Comparison of ENCODE assay signal across 5 cellular contexts in the genomic region with DNA sequence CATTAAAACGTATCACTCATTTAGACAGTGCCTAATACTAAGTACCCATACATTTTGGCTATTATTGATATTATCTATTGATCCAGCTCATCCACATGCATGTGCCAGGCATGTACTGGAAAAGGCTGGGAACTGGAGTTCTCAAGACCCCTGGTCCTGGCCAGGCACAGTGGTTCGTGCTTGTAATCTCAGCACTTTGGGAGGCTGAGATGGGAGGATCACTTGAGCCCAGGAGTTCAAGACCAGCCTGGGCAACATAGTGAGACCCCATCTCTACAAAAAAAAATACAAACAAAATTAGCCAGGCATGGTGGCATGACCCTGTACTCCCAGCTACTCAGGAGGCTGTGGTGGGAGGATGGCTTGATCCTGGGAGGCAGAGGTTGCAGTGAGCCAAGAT. TPM values are rescaled to one million over a fixed set of nuclear protein-coding genes. Genes with fewer than 3 reads are reported as not detected.
DNase-seq lines count a peak whose midpoint lies in the region; ATAC-seq, FAIRE-seq and TF ChIP-seq lines count a peak whose summit lies in the region.
"Not testable (repeated sequence)": the region's sequence is repeated elsewhere in the genome, so short reads cannot be mapped to it uniquely, and the experiment has no call there.

No MANE protein-coding gene starts in this region.

- 8% methylated on average over 2 of the region's 2 CpGs for WGBS in K562 (ENCODE audit: insufficient coverage, low coverage, missing lambda C conversion rate)

- in situ Hi-C loops in K562 (cut with MboI): not testable (repeated sequence)

- intact Hi-C loops in K562 (cut with micrococcal nuclease); natural killer cell (cut with micrococcal nuclease): not testable (repeated sequence)

- peaks cover 73% of the 10 kb centered on the region for H3K4me1 ChIP-seq in BLaER1
- not testable (repeated sequence) for H3K4me1 ChIP-seq in K562 (replicated peaks in 1 of 2; ENCODE audit: control insufficient read depth in 2 of 2, insufficient read depth in 2 of 2, low read length in 2 of 2)

- CTCF ChIA-PET in K562 (lab: Yijun Ruan, JAX; ENCODE audit: low intra/inter-chr PET ratio): not testable (repeated sequence)

- FAIRE-seq in K562 (lab: Jason Lieb, UNC): not testable (repeated sequence)

- not testable (repeated sequence) for H3K9me1 ChIP-seq in K562 (ENCODE audit: control insufficient read depth, insufficient read depth, low read length)

- not testable (repeated sequence) for H2AFZ ChIP-seq in K562 (ENCODE audit: low read depth, low read length)

- not testable (repeated sequence) for H3K4me3 ChIP-seq in BLaER1; H7 (ENCODE audit: insufficient read depth, low read depth, low read length); K562
- H3K4me3 ChIP-seq in NB4 (ENCODE audit: low read depth, low read length): peak overlapping the region; percentile 72

- H3K4me3 Mint-ChIP-seq in natural killer cell: peak overlapping the region; percentile 21

- TF ChIP-seq POLR2A in NB4 (IDR thresholded peaks at IDR 0.05; ENCODE audit: extremely low read depth, insufficient read length); K562 (conservative IDR thresholded peaks at IDR 0.05): not testable (repeated sequence)

- H3K27me3 ChIP-seq in BLaER1; H7 (ENCODE audit: control insufficient read depth, insufficient read depth, low read length); K562 (ENCODE audit: control insufficient read depth in 2 of 2, insufficient read depth in 2 of 2, low read length in 2 of 2): not testable (repeated sequence)

- not testable (repeated sequence) for BruUV-seq in K562 (replicated peaks; lab: Mats Ljungman, UMichigan)

- TF ChIP-seq CTCF in NB4 (IDR thresholded peaks at IDR 0.05; ENCODE audit: low read depth, low read length); K562 (IDR thresholded peaks at IDR 0.05 in 2 of 3, conservative IDR thresholded peaks at IDR 0.05 in 1 of 3; ENCODE audit: insufficient read depth in 2 of 3, low read depth in 1 of 3, low read length in 3 of 3); natural killer cell (IDR thresholded peaks at IDR 0.05): not testable (repeated sequence)

- not testable (repeated sequence) for H3K27ac Mint-ChIP-seq in natural killer cell

- peak; percentile 13 for DNase-seq in H7
- DNase-seq in NB4 (ENCODE audit: low read depth); K562 (ENCODE audit: extremely low read depth in 1 of 4, low spot score in 3 of 4); natural killer cell: not testable (repeated sequence)

- H3K36me3 ChIP-seq in BLaER1: peaks cover 75% of the 10 kb centered on the region
- H3K36me3 ChIP-seq in H7 (replicated peaks; ENCODE audit: control insufficient read depth, insufficient read depth, low read length); K562 (ENCODE audit: control insufficient read depth, insufficient read depth, low read length): not testable (repeated sequence)

- ATAC-seq in K562, natural killer cell: not testable (repeated sequence)

- not testable (repeated sequence) for H3K9me3 ChIP-seq in BLaER1; K562 (replicated peaks; ENCODE audit: control insufficient read depth, insufficient read depth, low read depth, low read length)

- peaks cover 5 to 13% of the 10 kb centered on the region in 2 donors for H3K4me1 Mint-ChIP-seq in natural killer cell

- not testable (repeated sequence) for H3K9ac ChIP-seq in BLaER1; K562 (ENCODE audit: insufficient read depth in 1 of 2, low read depth in 2 of 2, low read length in 2 of 2)

- not testable (repeated sequence) for H3K9me3 Mint-ChIP-seq in natural killer cell

- H3K4me2 ChIP-seq in BLaER1: peak overlapping the region; percentile 55
- not testable (repeated sequence) for H3K4me2 ChIP-seq in K562 (ENCODE audit: insufficient read depth, low read length)

- TF ChIP-seq RAD21 in K562 (CRISPR knock-in tag; conservative IDR thresholded peaks at IDR 0.05 in 1 of 2, IDR thresholded peaks at IDR 0.05 in 1 of 2): not testable (repeated sequence)

- not testable (repeated sequence) for H3K36me3 Mint-ChIP-seq in natural killer cell

- H4K20me1 ChIP-seq in BLaER1: peaks cover 58% of the 10 kb centered on the region
- not testable (repeated sequence) for H4K20me1 ChIP-seq in K562 (replicated peaks; ENCODE audit: control insufficient read depth, insufficient read depth, low read length)

- POLR2A ChIA-PET in K562 (lab: Yijun Ruan, JAX): not testable (repeated sequence)

- H3K27ac ChIP-seq in BLaER1: 0 out of 2 replicates have a peak overlapping the region, but pooled peaks have one; percentile 73
- not testable (repeated sequence) for H3K27ac ChIP-seq in K562 (ENCODE audit: extremely low read depth, low read depth, low read length)

- H3K79me2 ChIP-seq in K562 (ENCODE audit: control insufficient read depth, insufficient read depth, low read length): not testable (repeated sequence)

- not testable (repeated sequence) for H3K27me3 Mint-ChIP-seq in natural killer cell (ENCODE audit: low read depth in 2 of 2)

- TF ChIP-seq EP300 in K562 (IDR thresholded peaks at IDR 0.05; ENCODE audit: low read length): not testable (repeated sequence)

TF ChIP-seq in K562, 482 proteins besides CTCF, POLR2A, EP300 and RAD21:
- TF ChIP-seq ZNF121 (CRISPR knock-in tag; conservative IDR thresholded peaks at IDR 0.05): peak; percentile 81

RNA-seq across cellular contexts. Expression of a gene that starts 50.4 kb away (rescaled TPM):
- total RNA-seq in H7 (2014; rRNA removed; shearing (Covaris generic)): 30.1 and 43.6 TPM in 2 replicates
- 13.7 and 50.4 TPM in 2 replicates for total RNA-seq in K562 (2011; cell fraction: chromatin; rRNA removed; ENCODE audit: low replicate concordance)
- 18.6 and 27.8 TPM in 2 replicates for total RNA-seq in K562 (2011; cell fraction: nucleolus; rRNA removed)
- 13.9 and 16.6 TPM in 2 replicates for total RNA-seq in K562 (2011; cell fraction: nucleoplasm; rRNA removed)
- 3.4 and 4.2 TPM in 2 replicates for total RNA-seq in K562 (2014; rRNA removed)
- 0.91 and 1.8 TPM in 2 replicates for total RNA-seq in K562 (2014; rRNA removed; fragmentation: Illumina TruSeq; extraction: Trizol)
- total RNA-seq in K562 (2015; rRNA removed; fragmentation: Illumina TruSeq; extraction: Trizol): 3.1 and 3.8 TPM in 2 replicates
- 4.3 and 5.4 TPM in 2 replicates for total RNA-seq in K562 (2021)
- 2.1 and 3.9 TPM in 2 replicates for polyA plus RNA-seq in K562 (2011; rRNA removed)
- 3.0 and 3.4 TPM in 2 replicates for polyA plus RNA-seq in K562 (2011; cell fraction: cytosol; rRNA removed)
- 5.0 and 8.1 TPM in 2 replicates for polyA plus RNA-seq in K562 (2011; cell fraction: nucleus; rRNA removed)
- polyA plus RNA-seq in K562 (2012): 3.5 and 6.6 TPM in 2 replicates
- polyA plus RNA-seq in K562 (2014; fragmentation: Illumina TruSeq; extraction: Trizol): 2.5 and 2.8 TPM in 2 replicates
- under 1 TPM; 0.07 to 0.10 TPM for polyA plus RNA-seq in K562 (2014; fragmentation: Nextera tagmentation; extraction: Ambion mirVana)
- 1.9 and 2.4 TPM in 2 replicates for polyA plus RNA-seq in K562 (2014; rRNA removed)
- polyA minus RNA-seq in K562 (2011; rRNA and poly(A)+ RNA removed): 4.3 and 5.5 TPM in 2 replicates
- 5.6 and 10.7 TPM in 2 replicates for polyA minus RNA-seq in K562 (2011; cell fraction: cytosol; rRNA and poly(A)+ RNA removed)
- 10.0 and 11.3 TPM in 2 replicates for polyA minus RNA-seq in K562 (2011; cell fraction: nucleus; rRNA and poly(A)+ RNA removed)
- 10 to 100 TPM in 2 of 3 donors, 1 to 10 TPM in 1; 8.5 to 14.7 (median 10.5) TPM for total RNA-seq in natural killer cell
